ENCODE assay signal across 7 cellular contexts in the genomic region with DNA sequence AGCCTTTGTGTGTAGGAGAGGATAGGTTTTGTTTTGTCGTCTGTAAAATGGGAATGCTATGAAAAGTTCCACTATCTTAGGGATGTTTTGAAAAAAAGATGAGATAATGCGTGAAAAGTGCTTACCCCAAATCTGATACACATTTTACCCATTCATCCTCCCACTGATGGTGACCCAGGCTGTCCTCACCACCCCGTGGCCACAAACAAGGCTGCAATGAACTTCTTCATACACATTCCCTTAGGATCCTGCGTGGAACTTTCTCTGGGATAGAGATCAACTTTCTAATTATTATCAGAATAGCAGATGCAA. TPM values are rescaled to one million over a fixed set of nuclear protein-coding genes. Genes with fewer than 3 reads are reported as not detected.
DNase-seq lines count a peak whose midpoint lies in the region; ATAC-seq and TF ChIP-seq lines count a peak whose summit lies in the region.

No MANE protein-coding gene starts in this region.

- no peaks in the 10 kb centered on the region for H3K27me3 ChIP-seq in HAP-1 (ENCODE audit: low read depth)
- H3K27me3 ChIP-seq in SJSA1 (replicated peaks), result peaks cover 34% of the 10 kb centered on the region
- H3K27me3 ChIP-seq in skeletal muscle tissue (ENCODE audit: control insufficient read depth in 3 of 3, insufficient read depth in 3 of 3, low read length in 3 of 3), result peaks cover 22 to 31% (median 26%) of the 10 kb centered on the region in 3 donors
- peaks cover 50% of the 10 kb centered on the region for H3K27me3 ChIP-seq in foreskin keratinocyte

- TF ChIP-seq CTCF in foreskin fibroblast (IDR thresholded peaks at IDR 0.05; ENCODE audit: low read depth, low read length), result no peak
- TF ChIP-seq CTCF in foreskin keratinocyte (conservative IDR thresholded peaks at IDR 0.05), result no peak

- H3K4me3 ChIP-seq in HAP-1 (peak overlapping the region; percentile 68), SJSA1 (peak overlapping the region; percentile 43), foreskin fibroblast (ENCODE audit: low read depth in 1 of 2, low read length in 2 of 2) (peak overlapping the region; percentile 32 to 41), skeletal muscle tissue (ENCODE audit: low read length in 3 of 3) (peak overlapping the region in 2 of 3 donors; percentile 29 to 46)

- H3K9me3 ChIP-seq in HAP-1 (no peaks in the 10 kb centered on the region), SJSA1 (replicated peaks) (no peaks in the 10 kb centered on the region; the same call in 1 of the 2 replicates), skeletal muscle tissue (ENCODE audit: control insufficient read depth in 3 of 3, low read length in 3 of 3) (peaks cover 0 to 5% (median 4%) of the 10 kb centered on the region in 3 donors)

- H3K36me3 ChIP-seq in HAP-1 (replicated peaks) (no peaks in the 10 kb centered on the region), SJSA1 (no peaks in the 10 kb centered on the region), skeletal muscle tissue (ENCODE audit: control insufficient read depth in 3 of 3, insufficient read depth in 3 of 3, low read length in 3 of 3) (no peaks in the 10 kb centered on the region)

- no peak overlapping the region for H3K27ac ChIP-seq in SJSA1
- no peak overlapping the region for H3K27ac ChIP-seq in skeletal muscle tissue (ENCODE audit: low read depth, low read length)
- H3K27ac ChIP-seq in foreskin keratinocyte, result no peak overlapping the region

- H3K9ac ChIP-seq in skeletal muscle tissue (ENCODE audit: low read depth in 1 of 3, low read length in 3 of 3), result no peak overlapping the region

- DNase-seq in HAP-1 (ENCODE audit: low spot score in 2 of 2) (no peak), SJSA1 (ENCODE audit: low read depth in 1 of 2, low spot score in 2 of 2) (no peak), foreskin fibroblast (no peak), foreskin keratinocyte (no peak), head of caudate nucleus (no peak), SKM-1 (lab: John Stamatoyannopoulos, UW; ENCODE audit: unreplicated experiment) (no peak)

- in situ Hi-C loops in HAP-1 (cut with MboI; ENCODE audit: low sequenced_read_pairs), result no loop called here

- no peak for ATAC-seq in foreskin keratinocyte

- H3K4me1 ChIP-seq in HAP-1, result peaks cover 3% of the 10 kb centered on the region; the same call in 1 of the 2 replicates
- peaks cover 8% of the 10 kb centered on the region for H3K4me1 ChIP-seq in SJSA1 (replicated peaks)
- H3K4me1 ChIP-seq in skeletal muscle tissue (ENCODE audit: control insufficient read depth in 3 of 3, insufficient read depth in 3 of 3, low read length in 3 of 3), result peaks cover 0 to 2% (median 0%) of the 10 kb centered on the region in 3 donors
- H3K4me1 ChIP-seq in foreskin keratinocyte, result no peaks in the 10 kb centered on the region

- intact Hi-C loops in head of caudate nucleus (cut with DNase I), result no loop called here

RNA-seq across cellular contexts. Expression of a gene that starts 0.4 kb away (rescaled TPM):
- not detected in 2 replicates for total RNA-seq in SJSA1 (2014; rRNA removed; shearing (Covaris generic))
- total RNA-seq in skeletal muscle tissue (0.52 TPM), foreskin keratinocyte (0.27 and 0.28 TPM in 2 replicates)
- 0.16 and 0.19 TPM in 2 replicates for polyA plus RNA-seq in foreskin keratinocyte
